8 cellular contexts compared by ENCODE assay signal in genomic region chr18:13629841-13630747, GRCh38.
DNase-seq lines count a peak whose midpoint lies in the region; ATAC-seq and TF ChIP-seq lines count a peak whose summit lies in the region.

No MANE protein-coding gene starts in this region.

- no peaks in the 10 kb centered on the region for H3K9me3 Mint-ChIP-seq in effector memory CD8-positive, alpha-beta T cell

- no peak overlapping the region for H3K27ac ChIP-seq in VCaP

- TF ChIP-seq CTCF in VCaP (conservative IDR thresholded peaks at IDR 0.05): peak; percentile 88

- H3K4me3 Mint-ChIP-seq in effector memory CD8-positive, alpha-beta T cell: no peak overlapping the region

- DNase-seq in A172 (ENCODE audit: low spot score): peak; percentile 68
- peak; percentile 93 for DNase-seq in GM03348 (ENCODE audit: low spot score)
- peak; percentile 40 for DNase-seq in NCI-H146 treated with DMSO at 0.1 percent for 48 hours (lab: John Stamatoyannopoulos, UW; ENCODE audit: unreplicated experiment)
- peak in 2 of 3 experiments; percentile 32 to 42 for DNase-seq in effector memory CD8-positive, alpha-beta T cell
- peak; percentile 64 to 75 for DNase-seq in lung microvascular endothelial cell (ENCODE audit: low read depth in 2 of 2)
- peak; percentile 53 for DNase-seq in stromal cell of bone marrow (ENCODE audit: low read depth)

- no peaks in the 10 kb centered on the region for H3K36me3 Mint-ChIP-seq in effector memory CD8-positive, alpha-beta T cell (ENCODE audit: insufficient read depth)

- no peak overlapping the region for H3K27ac Mint-ChIP-seq in effector memory CD8-positive, alpha-beta T cell

- peak; percentile 71 for ATAC-seq in HG02610 (IDR thresholded peaks at IDR 0.05; ENCODE audit: unreplicated experiment)
- peak; percentile 78 for ATAC-seq in effector memory CD8-positive, alpha-beta T cell (replicated peaks)

- peaks cover 3 to 5% of the 10 kb centered on the region in 2 donors for H3K4me1 Mint-ChIP-seq in effector memory CD8-positive, alpha-beta T cell (ENCODE audit: low read depth in 2 of 2)

- no peaks in the 10 kb centered on the region for H3K27me3 Mint-ChIP-seq in effector memory CD8-positive, alpha-beta T cell

Comparison
In these comparisons a context has a peak if more than half of its experiments do, and no peak if none do; other contexts are left out.
1. DNase-seq: peak in every context shown above with its lines; median percentile 93 in GM03348; 70 in lung microvascular endothelial cell; 68 in A172; 53 in stromal cell of bone marrow; 40 in NCI-H146 treated with DMSO at 0.1 percent for 48 hours; 37 in effector memory CD8-positive, alpha-beta T cell.